ENCODE assay signal across 8 cellular contexts in genomic region chr10:27446091-27446918, GRCh38. TPM values are rescaled to one million over a fixed set of nuclear protein-coding genes. Genes with fewer than 3 reads are reported as not detected.
DNase-seq lines count a peak whose midpoint lies in the region; ATAC-seq and TF ChIP-seq lines count a peak whose summit lies in the region.

No MANE protein-coding gene starts in this region.

- no peaks in the 10 kb centered on the region for H3K4me1 ChIP-seq in DND-41 (ENCODE audit: insufficient read depth, low read length)
- no peaks in the 10 kb centered on the region for H3K4me1 ChIP-seq in MM.1S (ENCODE audit: low read length)
- no peaks in the 10 kb centered on the region for H3K4me1 ChIP-seq in right atrium auricular region
- no peaks in the 10 kb centered on the region for H3K4me1 ChIP-seq in stomach smooth muscle (ENCODE audit: control insufficient read depth, insufficient read depth, low read length)

- H3K9ac ChIP-seq in DND-41 (ENCODE audit: low read depth, low read length) (no peak overlapping the region), MM.1S (ENCODE audit: low read length) (no peak overlapping the region), stomach smooth muscle (ENCODE audit: low read length in 2 of 2) (peak overlapping the region in 1 of 2 donors; percentile 30)

- H2AFZ ChIP-seq in DND-41 (ENCODE audit: low read depth, low read length) (no peak overlapping the region), MM.1S (ENCODE audit: low read length) (peak overlapping the region; percentile 12; the same call in 1 of the 2 replicates)

- H3K27me3 Mint-ChIP-seq in activated T-helper 17 cell treated with anti-CD3 and anti-CD28 coated beads, Interleukin-2, amount 50 U/mL, for 72 hours = no peaks in the 10 kb centered on the region
- peaks cover 14% of the 10 kb centered on the region for H3K27me3 Mint-ChIP-seq in activated CD4-positive, alpha-beta T cell treated with anti-CD3 and anti-CD28 coated beads, Interleukin-2, amount 10 ng/mL, durations not matched to agents 24 days and 14 days

- H3K4me2 ChIP-seq in DND-41 (ENCODE audit: insufficient read depth, low read length) = no peak overlapping the region
- H3K4me2 ChIP-seq in MM.1S (ENCODE audit: low read depth, low read length) = peak overlapping the region; percentile 33; the same call in 1 of the 2 replicates

- DNase-seq in DND-41 (no peak), MM.1S (peak; percentile 35), right atrium auricular region (ENCODE audit: low spot score) (no peak), middle frontal gyrus (ENCODE audit: extremely low spot score, low spot score) (no peak)
- no peak for DNase-seq in effector CD4-positive, alpha-beta T cell
- no peak for DNase-seq in activated CD4-positive, alpha-beta T cell treated with anti-CD3 and anti-CD28 coated beads, Interleukin-2, amount 10 ng/mL, durations not matched to agents 24 days and 14 days

- no peaks in the 10 kb centered on the region for H3K9me3 Mint-ChIP-seq in activated T-helper 17 cell treated with anti-CD3 and anti-CD28 coated beads, Interleukin-2, amount 50 U/mL, for 72 hours
- no peaks in the 10 kb centered on the region for H3K9me3 Mint-ChIP-seq in activated CD4-positive, alpha-beta T cell treated with anti-CD3 and anti-CD28 coated beads, Interleukin-2, amount 10 ng/mL, durations not matched to agents 24 days and 14 days

- TF ChIP-seq CTCF in DND-41 (IDR thresholded peaks at IDR 0.05; ENCODE audit: borderline replicate concordance, extremely low read depth, low read length, poor library complexity, severe bottlenecking) (peak; percentile 62), MM.1S (IDR thresholded peaks at IDR 0.05; ENCODE audit: low read length) (peak; percentile 48), right atrium auricular region (IDR thresholded peaks at IDR 0.05) (peak; percentile 29 to 64)

- H3K27ac ChIP-seq in DND-41 (ENCODE audit: low read length) (no peak overlapping the region), MM.1S (ENCODE audit: low read length) (no peak overlapping the region), right atrium auricular region (no peak overlapping the region), stomach smooth muscle (ENCODE audit: low read length) (peak overlapping the region; percentile 31)

- H3K9me3 ChIP-seq in DND-41 (ENCODE audit: insufficient read depth, low read length, severe bottlenecking) = no peaks in the 10 kb centered on the region
- no peaks in the 10 kb centered on the region for H3K9me3 ChIP-seq in MM.1S (replicated peaks; ENCODE audit: insufficient read depth, low read length)
- no peaks in the 10 kb centered on the region for H3K9me3 ChIP-seq in right atrium auricular region
- no peaks in the 10 kb centered on the region for H3K9me3 ChIP-seq in stomach smooth muscle (ENCODE audit: control insufficient read depth in 2 of 2, low read length in 2 of 2)

- intact Hi-C loops in activated CD4-positive, alpha-beta T cell treated with anti-CD3 and anti-CD28 coated beads, Interleukin-2, amount 10 ng/mL, durations not matched to agents 24 days and 14 days (cut with micrococcal nuclease) = loop anchor here (1.0 to 10.0 kb wide), 2 partner anchors 733 to 938 kb away; no protein-coding TSS in a partner anchor

- H3K79me2 ChIP-seq in DND-41 (ENCODE audit: insufficient read depth, low read length) (no peaks in the 10 kb centered on the region), MM.1S (ENCODE audit: low read length) (no peaks in the 10 kb centered on the region)

- peak; percentile 59; the same call in 2 of the 3 replicates for ATAC-seq in DND-41 (ENCODE audit: insufficient read depth, low read depth)
- peak; percentile 43 for ATAC-seq in activated T-helper 17 cell treated with anti-CD3 and anti-CD28 coated beads, Interleukin-2, amount 50 U/mL, for 72 hours (replicated peaks)

- H3K27ac Mint-ChIP-seq in activated T-helper 17 cell treated with anti-CD3 and anti-CD28 coated beads, Interleukin-2, amount 50 U/mL, for 72 hours = peak overlapping the region; percentile 64
- no peak overlapping the region for H3K27ac Mint-ChIP-seq in activated CD4-positive, alpha-beta T cell treated with anti-CD3 and anti-CD28 coated beads, Interleukin-2, amount 10 ng/mL, durations not matched to agents 24 days and 14 days

- H3K4me3 Mint-ChIP-seq in activated T-helper 17 cell treated with anti-CD3 and anti-CD28 coated beads, Interleukin-2, amount 50 U/mL, for 72 hours = peak overlapping the region; percentile 39
- H3K4me3 Mint-ChIP-seq in activated CD4-positive, alpha-beta T cell treated with anti-CD3 and anti-CD28 coated beads, Interleukin-2, amount 10 ng/mL, durations not matched to agents 24 days and 14 days = no peak overlapping the region

- no peaks in the 10 kb centered on the region for H3F3A ChIP-seq in MM.1S (ENCODE audit: insufficient read depth, low read length)

- no peaks in the 10 kb centered on the region for H3K9me2 ChIP-seq in MM.1S (replicated peaks; ENCODE audit: insufficient read depth, low read length)

- no peak overlapping the region for H3K4me3 ChIP-seq in DND-41 (ENCODE audit: low read depth in 1 of 2, low read length in 2 of 2)
- no peak overlapping the region for H3K4me3 ChIP-seq in MM.1S (ENCODE audit: low read length)
- H3K4me3 ChIP-seq in right atrium auricular region = no peak overlapping the region
- H3K4me3 ChIP-seq in stomach smooth muscle (ENCODE audit: low read length in 2 of 2) = peak overlapping the region in 1 of 2 donors; percentile 17

- H3K4me1 Mint-ChIP-seq in activated T-helper 17 cell treated with anti-CD3 and anti-CD28 coated beads, Interleukin-2, amount 50 U/mL, for 72 hours = peaks cover 16% of the 10 kb centered on the region
- H3K4me1 Mint-ChIP-seq in activated CD4-positive, alpha-beta T cell treated with anti-CD3 and anti-CD28 coated beads, Interleukin-2, amount 10 ng/mL, durations not matched to agents 24 days and 14 days = peaks cover 8% of the 10 kb centered on the region

- H3K27me3 ChIP-seq in DND-41 (ENCODE audit: insufficient read depth, low read length, poor library complexity) = peaks cover 7% of the 10 kb centered on the region
- H3K27me3 ChIP-seq in MM.1S (replicated peaks; ENCODE audit: insufficient read depth, low read length) = no peaks in the 10 kb centered on the region
- H3K27me3 ChIP-seq in right atrium auricular region = no peaks in the 10 kb centered on the region
- no peaks in the 10 kb centered on the region for H3K27me3 ChIP-seq in stomach smooth muscle (ENCODE audit: control insufficient read depth in 1 of 2, insufficient read depth in 2 of 2, low read length in 2 of 2)

- H3K36me3 ChIP-seq in DND-41 (ENCODE audit: insufficient read depth, low read length) = no peaks in the 10 kb centered on the region
- no peaks in the 10 kb centered on the region for H3K36me3 ChIP-seq in MM.1S (replicated peaks; ENCODE audit: insufficient read depth, low read length)
- no peaks in the 10 kb centered on the region for H3K36me3 ChIP-seq in right atrium auricular region
- no peaks in the 10 kb centered on the region for H3K36me3 ChIP-seq in stomach smooth muscle (ENCODE audit: control insufficient read depth in 2 of 2, insufficient read depth in 2 of 2, low read length in 2 of 2)

- H3K36me3 Mint-ChIP-seq in activated T-helper 17 cell treated with anti-CD3 and anti-CD28 coated beads, Interleukin-2, amount 50 U/mL, for 72 hours (ENCODE audit: low read depth) = no peaks in the 10 kb centered on the region
- no peaks in the 10 kb centered on the region for H3K36me3 Mint-ChIP-seq in activated CD4-positive, alpha-beta T cell treated with anti-CD3 and anti-CD28 coated beads, Interleukin-2, amount 10 ng/mL, durations not matched to agents 24 days and 14 days (ENCODE audit: low read depth)

- H4K20me1 ChIP-seq in DND-41 (ENCODE audit: insufficient read depth, low read length) = no peaks in the 10 kb centered on the region
- no peaks in the 10 kb centered on the region for H4K20me1 ChIP-seq in MM.1S (ENCODE audit: insufficient read depth, low read length)

RNA-seq across cellular contexts. Expression of gene RAB18, which starts 57.8 kb away (rescaled TPM):
- 10 to 100 TPM; 56.6 to 78.1 TPM for total RNA-seq in activated T-helper 17 cell treated with anti-CD3 and anti-CD28 coated beads, Interleukin-2, amount 50 U/mL, for 72 hours
- total RNA-seq in right atrium auricular region = 10 to 100 TPM; 31.1 to 50.4 TPM
- total RNA-seq in activated CD4-positive, alpha-beta T cell treated with anti-CD3 and anti-CD28 coated beads, Interleukin-2, amount 10 ng/mL, durations not matched to agents 24 days and 14 days = 55.4 and 58.3 TPM in 2 replicates
